Comparison of ENCODE assay signal across 17 cellular contexts in the genomic region with DNA sequence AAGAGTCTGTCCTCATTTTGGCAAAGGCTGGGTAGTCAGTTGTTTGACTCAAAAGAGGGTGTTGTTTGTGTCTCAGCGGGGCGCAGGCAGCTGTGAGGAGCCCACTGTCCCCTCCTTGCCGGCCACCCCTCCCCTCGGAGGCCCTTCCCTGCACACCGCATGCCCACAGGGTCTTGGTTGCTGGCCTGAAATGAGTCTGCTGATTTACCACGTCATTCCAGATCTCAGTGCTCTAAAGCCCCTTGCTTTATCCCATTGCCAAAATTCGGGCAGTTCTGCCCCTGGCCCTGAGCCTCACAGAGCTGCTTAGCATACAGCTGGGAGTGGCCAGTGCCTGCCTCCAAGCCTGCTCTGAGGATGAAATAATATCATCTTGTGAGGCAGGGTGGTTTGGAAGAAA.
DNase-seq lines count a peak whose midpoint lies in the region; ATAC-seq lines count a peak whose summit lies in the region.
"Had no signal": no experiment of that assay in that cellular context is flagged by ENCODE, and none has a peak within 500 bp of the region (broad histone marks: within the 10 kb centered on the region; RNA-seq: fewer than 3 reads in every experiment).

No MANE protein-coding gene starts in this region.

- H3K4me1 ChIP-seq in HUES64 (ENCODE audit: insufficient read depth, low read length) (peaks cover 47% of the 10 kb centered on the region), SJCRH30 (peaks cover 52% of the 10 kb centered on the region), rectal smooth muscle tissue (ENCODE audit: control insufficient read depth, insufficient read depth, low read length) (peaks cover 18% of the 10 kb centered on the region)

- DNase-seq in SJCRH30 (peak; percentile 80 to 87), head of caudate nucleus (peak; percentile 12 to 84 (median 58)), T-cell (no peak), cerebellar nuclear complex (lab: John Stamatoyannopoulos, UW) (no peak)
- DNase-seq: activated CD8-positive, alpha-beta memory T cell treated with anti-CD3 and anti-CD28 coated beads for 24 hours; activated naive CD8-positive, alpha-beta T cell treated with anti-CD3 and anti-CD28 coated beads, Interleukin-2, amount 10 ng/mL, durations not matched to agents 7 days and 5 days; effector memory CD8-positive, alpha-beta T cell; GM23248; NCI-H1417 treated with DMSO at 0.1 percent for 48 hours; NCI-H446 treated with DMSO at 0.1 percent for 48 hours; SHP77 treated with DMSO at 0.1 percent for 48 hours; spleen had no signal

- no peak for ATAC-seq in HG02610 (IDR thresholded peaks at IDR 0.05; ENCODE audit: unreplicated experiment)
- no peak for ATAC-seq in T-cell (replicated peaks in 1 of 4)
- ATAC-seq: effector memory CD8-positive, alpha-beta T cell had no signal

- no peak overlapping the region for H3K4me3 Mint-ChIP-seq in T-cell
- H3K4me3 Mint-ChIP-seq: activated naive CD8-positive, alpha-beta T cell treated with anti-CD3 and anti-CD28 coated beads, Interleukin-2, amount 10 ng/mL, durations not matched to agents 7 days and 5 days; B cell; effector memory CD8-positive, alpha-beta T cell had no signal

- H3K9ac ChIP-seq in HUES64 (ENCODE audit: low read depth, low read length) (no peak overlapping the region), rectal smooth muscle tissue (ENCODE audit: low read length) (no peak overlapping the region)

- 57% methylated on average over 6 of the region's 7 CpGs for WGBS in HUES64

- H3K9me3 Mint-ChIP-seq in T-cell: no peaks in the 10 kb centered on the region
- H3K9me3 Mint-ChIP-seq: activated naive CD8-positive, alpha-beta T cell treated with anti-CD3 and anti-CD28 coated beads, Interleukin-2, amount 10 ng/mL, durations not matched to agents 7 days and 5 days; effector memory CD8-positive, alpha-beta T cell had no signal

- H3K4me3 ChIP-seq in HUES64 (ENCODE audit: low read length) (no peak overlapping the region), SJCRH30 (no peak overlapping the region), rectal smooth muscle tissue (ENCODE audit: low read length) (no peak overlapping the region)
- H3K4me3 ChIP-seq: cardiac muscle cell, GM23248, spleen had no signal

- H3K36me3 Mint-ChIP-seq in T-cell: no peaks in the 10 kb centered on the region
- H3K36me3 Mint-ChIP-seq: activated naive CD8-positive, alpha-beta T cell treated with anti-CD3 and anti-CD28 coated beads, Interleukin-2, amount 10 ng/mL, durations not matched to agents 7 days and 5 days had no signal

- H3K9me3 ChIP-seq in HUES64 (ENCODE audit: insufficient read depth, low read depth, low read length) (no peaks in the 10 kb centered on the region), SJCRH30 (replicated peaks) (no peaks in the 10 kb centered on the region)
- H3K9me3 ChIP-seq: spleen had no signal

- intact Hi-C loops in head of caudate nucleus (cut with DNase I): no loop called here

- POLR2A ChIA-PET in T-cell (lab: Charles Lee): interaction anchor here in 1 of 2 donors (0.5 kb wide), 1 partner anchor 222 kb away, joined by 3 read pairs; no protein-coding TSS in a partner anchor

- peaks cover 2 to 6% of the 10 kb centered on the region in 2 donors for H3K27me3 Mint-ChIP-seq in T-cell
- H3K27me3 Mint-ChIP-seq: B cell; effector memory CD8-positive, alpha-beta T cell had no signal

- no peaks in the 10 kb centered on the region for H3K27me3 ChIP-seq in HUES64 (ENCODE audit: insufficient read depth, low read length)
- no peaks in the 10 kb centered on the region for H3K27me3 ChIP-seq in SJCRH30
- H3K27me3 ChIP-seq in rectal smooth muscle tissue (ENCODE audit: control insufficient read depth, insufficient read depth, low read length): no peaks in the 10 kb centered on the region
- H3K27me3 ChIP-seq: cardiac muscle cell, spleen had no signal

- H3K27ac Mint-ChIP-seq in T-cell: no peak overlapping the region
- H3K27ac Mint-ChIP-seq: activated naive CD8-positive, alpha-beta T cell treated with anti-CD3 and anti-CD28 coated beads, Interleukin-2, amount 10 ng/mL, durations not matched to agents 7 days and 5 days; B cell had no signal

- H3K27ac ChIP-seq in HUES64 (ENCODE audit: low read depth, low read length): peak overlapping the region; percentile 42; the same call in 1 of the 2 replicates
- H3K27ac ChIP-seq in SJCRH30: peak overlapping the region; percentile 49
- peak overlapping the region; percentile 16 for H3K27ac ChIP-seq in rectal smooth muscle tissue (ENCODE audit: low read depth, low read length)
- H3K27ac ChIP-seq: cardiac muscle cell, spleen had no signal

- H3K36me3 ChIP-seq in HUES64 (ENCODE audit: insufficient read depth, low read length) (0 out of 2 replicates have a peak, but pooled peaks cover 4% of the 10 kb centered on the region), SJCRH30 (no peaks in the 10 kb centered on the region), rectal smooth muscle tissue (ENCODE audit: control insufficient read depth, insufficient read depth, low read length) (peaks cover 2% of the 10 kb centered on the region)
- H3K36me3 ChIP-seq: cardiac muscle cell had no signal

- H3K4me1 Mint-ChIP-seq in T-cell: peaks cover 0 to 7% (median 6%) of the 10 kb centered on the region in 3 donors
- H3K4me1 Mint-ChIP-seq: activated naive CD8-positive, alpha-beta T cell treated with anti-CD3 and anti-CD28 coated beads, Interleukin-2, amount 10 ng/mL, durations not matched to agents 7 days and 5 days had no signal

- CTCF ChIA-PET in T-cell (lab: Charles Lee): interaction anchor here in 1 of 2 donors (0.7 kb wide), 1 partner anchor 1419 kb away, joined by 3 read pairs; no protein-coding TSS in a partner anchor

Comparison
In these comparisons a context has a peak if more than half of its experiments do, and no peak if none do; other contexts are left out.
1. DNase-seq: peak in SJCRH30 (2 of 2) and head of caudate nucleus (42 of 42); none in T-cell (0 of 34) and cerebellar nuclear complex (0 of 2).
2. Peak in every context shown above with its lines, with median percentiles within 50 percentile points of each other: H3K27ac ChIP-seq.